ENCODE assay signal across 2 cellular contexts in the genomic region with DNA sequence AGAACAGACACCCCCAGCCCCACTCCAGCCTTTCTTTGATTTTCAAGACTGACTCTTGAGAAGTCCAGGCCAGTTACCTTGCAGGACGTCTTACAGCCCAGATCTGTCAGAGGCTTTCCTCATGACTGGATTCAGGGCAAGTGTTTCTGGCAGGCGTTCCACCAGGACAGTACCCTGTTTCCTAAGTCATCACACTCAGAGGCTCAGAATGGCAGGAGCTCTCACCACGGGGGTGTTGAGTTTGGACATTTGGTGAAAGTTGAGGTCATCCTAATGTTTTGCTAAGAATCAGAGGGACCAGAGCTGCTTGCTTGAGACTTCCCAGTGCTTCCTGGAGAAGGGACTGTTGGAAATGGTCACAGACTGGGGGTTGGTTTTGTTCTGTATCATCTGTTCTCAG.
TF ChIP-seq lines count a peak whose summit lies in the region.

No MANE protein-coding gene starts in this region.

TF ChIP-seq in GM23338, 12 proteins besides CTCF, POLR2A, EP300 and RAD21 (continues in another document):
- no peak for TF ChIP-seq EZH2 (IDR thresholded peaks at IDR 0.05; ENCODE audit: low read depth, unreplicated experiment)
- TF ChIP-seq EZH2phosphoT487 (IDR thresholded peaks at IDR 0.05; ENCODE audit: unreplicated experiment) = no peak
- no peak for TF ChIP-seq ZNF331 (CRISPR knock-in tag; IDR thresholded peaks at IDR 0.05; ENCODE audit: low read depth)
- no peak for TF ChIP-seq NANOG (IDR thresholded peaks at IDR 0.05; ENCODE audit: borderline replicate concordance)
- TF ChIP-seq, protein P1, sequence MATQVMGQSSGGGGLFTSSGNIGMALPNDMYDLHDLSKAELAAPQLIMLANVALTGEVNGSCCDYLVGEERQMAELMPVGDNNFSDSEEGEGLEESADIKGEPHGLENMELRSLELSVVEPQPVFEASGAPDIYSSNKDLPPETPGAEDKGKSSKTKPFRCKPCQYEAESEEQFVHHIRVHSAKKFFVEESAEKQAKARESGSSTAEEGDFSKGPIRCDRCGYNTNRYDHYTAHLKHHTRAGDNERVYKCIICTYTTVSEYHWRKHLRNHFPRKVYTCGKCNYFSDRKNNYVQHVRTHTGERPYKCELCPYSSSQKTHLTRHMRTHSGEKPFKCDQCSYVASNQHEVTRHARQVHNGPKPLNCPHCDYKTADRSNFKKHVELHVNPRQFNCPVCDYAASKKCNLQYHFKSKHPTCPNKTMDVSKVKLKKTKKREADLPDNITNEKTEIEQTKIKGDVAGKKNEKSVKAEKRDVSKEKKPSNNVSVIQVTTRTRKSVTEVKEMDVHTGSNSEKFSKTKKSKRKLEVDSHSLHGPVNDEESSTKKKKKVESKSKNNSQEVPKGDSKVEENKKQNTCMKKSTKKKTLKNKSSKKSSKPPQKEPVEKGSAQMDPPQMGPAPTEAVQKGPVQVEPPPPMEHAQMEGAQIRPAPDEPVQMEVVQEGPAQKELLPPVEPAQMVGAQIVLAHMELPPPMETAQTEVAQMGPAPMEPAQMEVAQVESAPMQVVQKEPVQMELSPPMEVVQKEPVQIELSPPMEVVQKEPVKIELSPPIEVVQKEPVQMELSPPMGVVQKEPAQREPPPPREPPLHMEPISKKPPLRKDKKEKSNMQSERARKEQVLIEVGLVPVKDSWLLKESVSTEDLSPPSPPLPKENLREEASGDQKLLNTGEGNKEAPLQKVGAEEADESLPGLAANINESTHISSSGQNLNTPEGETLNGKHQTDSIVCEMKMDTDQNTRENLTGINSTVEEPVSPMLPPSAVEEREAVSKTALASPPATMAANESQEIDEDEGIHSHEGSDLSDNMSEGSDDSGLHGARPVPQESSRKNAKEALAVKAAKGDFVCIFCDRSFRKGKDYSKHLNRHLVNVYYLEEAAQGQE (IDR thresholded peaks at IDR 0.05; ENCODE audit: unreplicated experiment) = no peak
- TF ChIP-seq ETS1 (IDR thresholded peaks at IDR 0.05) = no peak
- TF ChIP-seq ZNF462 (CRISPR knock-in tag; IDR thresholded peaks at IDR 0.05) = no peak
- no peak for TF ChIP-seq STAT1 (IDR thresholded peaks at IDR 0.05; ENCODE audit: unreplicated experiment)
- no peak for TF ChIP-seq ZNF114 (CRISPR knock-in tag; IDR thresholded peaks at IDR 0.05)
- TF ChIP-seq JUNB (IDR thresholded peaks at IDR 0.05; ENCODE audit: unreplicated experiment) = no peak

TF ChIP-seq in GM12878, 131 proteins besides CTCF, POLR2A, EP300 and RAD21:
- no peak for TF ChIP-seq PBX3 (IDR thresholded peaks at IDR 0.05; ENCODE audit: insufficient replicate concordance, low read depth, low read length)
- TF ChIP-seq, protein P2, sequence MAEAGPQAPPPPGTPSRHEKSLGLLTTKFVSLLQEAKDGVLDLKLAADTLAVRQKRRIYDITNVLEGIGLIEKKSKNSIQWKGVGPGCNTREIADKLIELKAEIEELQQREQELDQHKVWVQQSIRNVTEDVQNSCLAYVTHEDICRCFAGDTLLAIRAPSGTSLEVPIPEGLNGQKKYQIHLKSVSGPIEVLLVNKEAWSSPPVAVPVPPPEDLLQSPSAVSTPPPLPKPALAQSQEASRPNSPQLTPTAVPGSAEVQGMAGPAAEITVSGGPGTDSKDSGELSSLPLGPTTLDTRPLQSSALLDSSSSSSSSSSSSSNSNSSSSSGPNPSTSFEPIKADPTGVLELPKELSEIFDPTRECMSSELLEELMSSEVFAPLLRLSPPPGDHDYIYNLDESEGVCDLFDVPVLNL (IDR thresholded peaks at IDR 0.05; ENCODE audit: low read depth, low read length) = no peak
- no peak for TF ChIP-seq BCL11A (IDR thresholded peaks at IDR 0.05; ENCODE audit: low read depth, low read length)
- no peak for TF ChIP-seq SUPT20H (IDR thresholded peaks at IDR 0.05; ENCODE audit: borderline replicate concordance, control insufficient read depth, low read depth, low read length)
- no peak for TF ChIP-seq ZNF274 (IDR thresholded peaks at IDR 0.05; ENCODE audit: insufficient read depth, insufficient read length)
- no peak for TF ChIP-seq SPI1 (IDR thresholded peaks at IDR 0.05; ENCODE audit: borderline replicate concordance, insufficient read depth, low read depth, low read length)
- no peak for TF ChIP-seq PAX5 (IDR thresholded peaks at IDR 0.05; ENCODE audit: borderline replicate concordance, low read depth, low read length)
- TF ChIP-seq, protein P3, sequence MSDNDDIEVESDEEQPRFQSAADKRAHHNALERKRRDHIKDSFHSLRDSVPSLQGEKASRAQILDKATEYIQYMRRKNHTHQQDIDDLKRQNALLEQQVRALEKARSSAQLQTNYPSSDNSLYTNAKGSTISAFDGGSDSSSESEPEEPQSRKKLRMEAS (IDR thresholded peaks at IDR 0.05; ENCODE audit: low read depth, low read length) = no peak
- TF ChIP-seq NR2C2 (IDR thresholded peaks at IDR 0.05; ENCODE audit: borderline replicate concordance, control insufficient read depth, insufficient read length, low read depth) = no peak
- no peak for TF ChIP-seq PAX8 (IDR thresholded peaks at IDR 0.05)
- no peak for TF ChIP-seq RBBP5 (conservative IDR thresholded peaks at IDR 0.05)
- no peak for TF ChIP-seq FOXM1 (IDR thresholded peaks at IDR 0.05; ENCODE audit: low read depth, low read length)
- TF ChIP-seq ATF2 (IDR thresholded peaks at IDR 0.05; ENCODE audit: low read length) = no peak
- TF ChIP-seq, protein P4, sequence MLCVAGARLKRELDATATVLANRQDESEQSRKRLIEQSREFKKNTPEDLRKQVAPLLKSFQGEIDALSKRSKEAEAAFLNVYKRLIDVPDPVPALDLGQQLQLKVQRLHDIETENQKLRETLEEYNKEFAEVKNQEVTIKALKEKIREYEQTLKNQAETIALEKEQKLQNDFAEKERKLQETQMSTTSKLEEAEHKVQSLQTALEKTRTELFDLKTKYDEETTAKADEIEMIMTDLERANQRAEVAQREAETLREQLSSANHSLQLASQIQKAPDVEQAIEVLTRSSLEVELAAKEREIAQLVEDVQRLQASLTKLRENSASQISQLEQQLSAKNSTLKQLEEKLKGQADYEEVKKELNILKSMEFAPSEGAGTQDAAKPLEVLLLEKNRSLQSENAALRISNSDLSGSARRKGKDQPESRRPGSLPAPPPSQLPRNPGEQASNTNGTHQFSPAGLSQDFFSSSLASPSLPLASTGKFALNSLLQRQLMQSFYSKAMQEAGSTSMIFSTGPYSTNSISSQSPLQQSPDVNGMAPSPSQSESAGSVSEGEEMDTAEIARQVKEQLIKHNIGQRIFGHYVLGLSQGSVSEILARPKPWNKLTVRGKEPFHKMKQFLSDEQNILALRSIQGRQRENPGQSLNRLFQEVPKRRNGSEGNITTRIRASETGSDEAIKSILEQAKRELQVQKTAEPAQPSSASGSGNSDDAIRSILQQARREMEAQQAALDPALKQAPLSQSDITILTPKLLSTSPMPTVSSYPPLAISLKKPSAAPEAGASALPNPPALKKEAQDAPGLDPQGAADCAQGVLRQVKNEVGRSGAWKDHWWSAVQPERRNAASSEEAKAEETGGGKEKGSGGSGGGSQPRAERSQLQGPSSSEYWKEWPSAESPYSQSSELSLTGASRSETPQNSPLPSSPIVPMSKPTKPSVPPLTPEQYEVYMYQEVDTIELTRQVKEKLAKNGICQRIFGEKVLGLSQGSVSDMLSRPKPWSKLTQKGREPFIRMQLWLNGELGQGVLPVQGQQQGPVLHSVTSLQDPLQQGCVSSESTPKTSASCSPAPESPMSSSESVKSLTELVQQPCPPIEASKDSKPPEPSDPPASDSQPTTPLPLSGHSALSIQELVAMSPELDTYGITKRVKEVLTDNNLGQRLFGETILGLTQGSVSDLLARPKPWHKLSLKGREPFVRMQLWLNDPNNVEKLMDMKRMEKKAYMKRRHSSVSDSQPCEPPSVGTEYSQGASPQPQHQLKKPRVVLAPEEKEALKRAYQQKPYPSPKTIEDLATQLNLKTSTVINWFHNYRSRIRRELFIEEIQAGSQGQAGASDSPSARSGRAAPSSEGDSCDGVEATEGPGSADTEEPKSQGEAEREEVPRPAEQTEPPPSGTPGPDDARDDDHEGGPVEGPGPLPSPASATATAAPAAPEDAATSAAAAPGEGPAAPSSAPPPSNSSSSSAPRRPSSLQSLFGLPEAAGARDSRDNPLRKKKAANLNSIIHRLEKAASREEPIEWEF (IDR thresholded peaks at IDR 0.05; ENCODE audit: insufficient replicate concordance, low read depth, low read length) = no peak
- TF ChIP-seq GABPA (IDR thresholded peaks at IDR 0.05; ENCODE audit: low read depth) = no peak
